Comparison of ENCODE assay signal across 20 cellular contexts in the genomic region with DNA sequence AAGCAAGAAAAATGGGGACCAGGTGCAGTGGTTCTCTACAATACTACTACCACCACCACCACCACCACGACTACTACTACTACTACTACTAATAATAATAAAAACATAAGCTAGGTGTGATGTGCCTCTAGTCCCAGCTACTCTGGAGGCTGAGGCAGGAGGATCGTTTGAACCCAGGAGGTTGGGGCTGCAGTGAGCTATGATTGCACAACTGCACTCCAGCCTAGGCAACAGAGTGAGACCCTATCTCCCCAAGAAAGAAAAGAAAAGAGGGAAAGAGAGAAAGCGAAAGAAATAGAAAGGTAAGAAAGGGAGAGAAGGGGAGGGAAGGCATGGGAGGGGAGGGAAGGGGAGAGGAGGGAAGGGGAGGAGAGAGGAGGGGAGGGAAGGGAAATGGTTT.
DNase-seq lines count a peak whose midpoint lies in the region; ATAC-seq lines count a peak whose summit lies in the region.
"Had no signal": no experiment of that assay in that cellular context is flagged by ENCODE, and none has a peak within 500 bp of the region (broad histone marks: within the 10 kb centered on the region; RNA-seq: fewer than 3 reads in every experiment).

No MANE protein-coding gene starts in this region.

- ATAC-seq in T-helper 17 cell = no peak
- ATAC-seq in activated naive CD8-positive, alpha-beta T cell treated with anti-CD3 and anti-CD28 coated beads, Interleukin-2, amount 10 ng/mL, durations not matched to agents 7 days and 5 days (ENCODE audit: low read depth) = no peak
- ATAC-seq in naive thymus-derived CD4-positive, alpha-beta T cell = no peak
- ATAC-seq: Right ventricle myocardium inferior had no signal

- H3K4me3 Mint-ChIP-seq in activated naive CD4-positive, alpha-beta T cell treated with anti-CD3 and anti-CD28 coated beads for 36 hours = no peak overlapping the region
- H3K4me3 Mint-ChIP-seq in T-helper 17 cell = no peak overlapping the region
- no peak overlapping the region for H3K4me3 Mint-ChIP-seq in activated naive CD8-positive, alpha-beta T cell treated with anti-CD3 and anti-CD28 coated beads, Interleukin-2, amount 10 ng/mL, durations not matched to agents 7 days and 5 days
- H3K4me3 Mint-ChIP-seq in naive thymus-derived CD4-positive, alpha-beta T cell = peak overlapping the region in 2 of 10 donors; percentile 10 to 63
- H3K4me3 Mint-ChIP-seq: CD4-positive, alpha-beta T cell had no signal

- H3K9me3 Mint-ChIP-seq in activated naive CD4-positive, alpha-beta T cell treated with anti-CD3 and anti-CD28 coated beads for 36 hours = no peaks in the 10 kb centered on the region
- H3K9me3 Mint-ChIP-seq in activated naive CD8-positive, alpha-beta T cell treated with anti-CD3 and anti-CD28 coated beads, Interleukin-2, amount 10 ng/mL, durations not matched to agents 7 days and 5 days = no peaks in the 10 kb centered on the region
- H3K9me3 Mint-ChIP-seq in naive thymus-derived CD4-positive, alpha-beta T cell = peaks cover 0 to 7% (median 0%) of the 10 kb centered on the region in 11 donors

- intact Hi-C loops in activated naive CD4-positive, alpha-beta T cell treated with anti-CD3 and anti-CD28 coated beads for 36 hours (cut with micrococcal nuclease) = loop anchor here (1.0 to 5.0 kb wide), 3 partner anchors 36 to 419 kb away; no protein-coding TSS in a partner anchor
- intact Hi-C loops in naive thymus-derived CD4-positive, alpha-beta T cell (cut with micrococcal nuclease) = loop anchor here in 1 of 2 donors (5.0 kb wide), 1 partner anchor 349 kb away; the partner anchor contains the start of gene FOXP1

- peaks cover 7 to 45% of the 10 kb centered on the region in 2 donors for H3K4me1 ChIP-seq in naive thymus-derived CD4-positive, alpha-beta T cell (ENCODE audit: control insufficient read depth in 2 of 2, insufficient read depth in 2 of 2, low read length in 2 of 2)
- H3K4me1 ChIP-seq: BLaER1, SJSA1 had no signal

- POLR2A ChIA-PET in activated naive CD8-positive, alpha-beta T cell treated with anti-CD3 and anti-CD28 coated beads, Interleukin-2, amount 10 ng/mL, durations not matched to agents 7 days and 5 days (lab: Charles Lee) = interaction anchor here (0.7 kb wide), 2 partner anchors 34 to 166 kb away, joined by 3 to 4 read pairs; no protein-coding TSS in a partner anchor
- POLR2A ChIA-PET in naive thymus-derived CD4-positive, alpha-beta T cell (lab: Charles Lee) = interaction anchor here (0.6 to 0.7 kb wide), 2 partner anchors 10 to 17 kb away, joined by 3 read pairs; no protein-coding TSS in a partner anchor

- H3K27ac Mint-ChIP-seq in activated naive CD4-positive, alpha-beta T cell treated with anti-CD3 and anti-CD28 coated beads for 36 hours = no peak overlapping the region
- peak overlapping the region; percentile 37 for H3K27ac Mint-ChIP-seq in T-helper 17 cell
- H3K27ac Mint-ChIP-seq in activated naive CD8-positive, alpha-beta T cell treated with anti-CD3 and anti-CD28 coated beads, Interleukin-2, amount 10 ng/mL, durations not matched to agents 7 days and 5 days = peak overlapping the region; percentile 23
- H3K27ac Mint-ChIP-seq in naive thymus-derived CD4-positive, alpha-beta T cell = peak overlapping the region in 5 of 9 donors; percentile 14 to 77 (median 70)

- peak; percentile 23 for DNase-seq in activated naive CD4-positive, alpha-beta T cell treated with anti-CD3 and anti-CD28 coated beads for 36 hours
- DNase-seq in activated naive CD4-positive, alpha-beta T cell treated with Interleukin-2 at 50 U/mL for 16 hours = no peak
- no peak for DNase-seq in T-helper 17 cell
- no peak for DNase-seq in activated naive CD8-positive, alpha-beta T cell treated with anti-CD3 and anti-CD28 coated beads, Interleukin-2, amount 10 ng/mL, durations not matched to agents 7 days and 5 days
- DNase-seq in naive thymus-derived CD4-positive, alpha-beta T cell = no peak
- DNase-seq in activated CD4-positive, CD25-positive, alpha-beta regulatory T cell (lab: John Stamatoyannopoulos, UW) = no peak
- no peak for DNase-seq in SIG-M5 (lab: John Stamatoyannopoulos, UW)
- DNase-seq in ureter (ENCODE audit: low spot score) = no peak
- DNase-seq: CD4-positive, alpha-beta T cell; GM23248; H7; IMR-90; MM.1S; NCI-H2029 treated with DMSO at 0.1 percent for 48 hours; NCI-H526 treated with DMSO at 0.1 percent for 48 hours; PC-9 had no signal

- peaks cover 0 to 18% (median 0%) of the 10 kb centered on the region in 3 experiments for H3K36me3 ChIP-seq in naive thymus-derived CD4-positive, alpha-beta T cell (ENCODE audit: control insufficient read depth in 2 of 3, insufficient read depth in 3 of 3, low read length in 3 of 3)
- H3K36me3 ChIP-seq: BLaER1, SJSA1 had no signal

- H3K9me3 ChIP-seq in T-helper 17 cell (ENCODE audit: control insufficient read depth, low read length, poor library complexity, severe bottlenecking) = no peaks in the 10 kb centered on the region
- H3K9me3 ChIP-seq in naive thymus-derived CD4-positive, alpha-beta T cell (ENCODE audit: control insufficient read depth in 2 of 3, low read length in 3 of 3) = no peaks in the 10 kb centered on the region
- H3K9me3 ChIP-seq: SJSA1 had no signal

- H3K27ac ChIP-seq in naive thymus-derived CD4-positive, alpha-beta T cell (ENCODE audit: low read depth, low read length) = no peak overlapping the region
- H3K27ac ChIP-seq: BLaER1, GM23248, KMS-11, PC-9, SJSA1 had no signal

- H3K27me3 Mint-ChIP-seq in activated naive CD4-positive, alpha-beta T cell treated with anti-CD3 and anti-CD28 coated beads for 36 hours (ENCODE audit: low read depth) = no peaks in the 10 kb centered on the region
- no peaks in the 10 kb centered on the region for H3K27me3 Mint-ChIP-seq in T-helper 17 cell
- no peaks in the 10 kb centered on the region for H3K27me3 Mint-ChIP-seq in activated naive CD8-positive, alpha-beta T cell treated with anti-CD3 and anti-CD28 coated beads, Interleukin-2, amount 10 ng/mL, durations not matched to agents 7 days and 5 days
- H3K27me3 Mint-ChIP-seq in naive thymus-derived CD4-positive, alpha-beta T cell = peaks cover 0 to 34% (median 0%) of the 10 kb centered on the region in 5 donors
- H3K27me3 Mint-ChIP-seq: CD4-positive, alpha-beta T cell had no signal

- H3K27me3 ChIP-seq in naive thymus-derived CD4-positive, alpha-beta T cell (ENCODE audit: control insufficient read depth in 2 of 2, insufficient read depth in 2 of 2, low read length in 2 of 2) = no peaks in the 10 kb centered on the region
- H3K27me3 ChIP-seq: BLaER1, SJSA1 had no signal

- no peak overlapping the region for H3K4me3 ChIP-seq in naive thymus-derived CD4-positive, alpha-beta T cell (ENCODE audit: low read length)
- H3K4me3 ChIP-seq: BLaER1, GM23248, PC-9, SJSA1 had no signal

- H3K4me1 Mint-ChIP-seq in activated naive CD4-positive, alpha-beta T cell treated with anti-CD3 and anti-CD28 coated beads for 36 hours (ENCODE audit: low read depth) = peaks cover 77% of the 10 kb centered on the region
- peaks cover 24% of the 10 kb centered on the region for H3K4me1 Mint-ChIP-seq in T-helper 17 cell
- H3K4me1 Mint-ChIP-seq in activated naive CD8-positive, alpha-beta T cell treated with anti-CD3 and anti-CD28 coated beads, Interleukin-2, amount 10 ng/mL, durations not matched to agents 7 days and 5 days = peaks cover 45% of the 10 kb centered on the region
- H3K4me1 Mint-ChIP-seq in naive thymus-derived CD4-positive, alpha-beta T cell = peaks cover 10 to 92% (median 82%) of the 10 kb centered on the region in 7 donors

- H3K36me3 Mint-ChIP-seq in activated naive CD4-positive, alpha-beta T cell treated with anti-CD3 and anti-CD28 coated beads for 36 hours (ENCODE audit: low read depth) = peaks cover 15% of the 10 kb centered on the region
- H3K36me3 Mint-ChIP-seq in T-helper 17 cell (ENCODE audit: low read depth) = no peaks in the 10 kb centered on the region
- H3K36me3 Mint-ChIP-seq in activated naive CD8-positive, alpha-beta T cell treated with anti-CD3 and anti-CD28 coated beads, Interleukin-2, amount 10 ng/mL, durations not matched to agents 7 days and 5 days = peaks cover 22% of the 10 kb centered on the region
- peaks cover 10 to 44% (median 33%) of the 10 kb centered on the region in 5 donors for H3K36me3 Mint-ChIP-seq in naive thymus-derived CD4-positive, alpha-beta T cell

- CTCF ChIA-PET in activated naive CD4-positive, alpha-beta T cell treated with anti-CD3 and anti-CD28 coated beads for 36 hours (lab: Charles Lee) = interaction anchor here (0.6 to 1.4 kb wide), 3 partner anchors 12 to 41 kb away, joined by 3 to 4 read pairs (median 3); no protein-coding TSS in a partner anchor
- CTCF ChIA-PET in naive thymus-derived CD4-positive, alpha-beta T cell (lab: Charles Lee) = no interaction called here
